ENCODE assay signal across 8 cellular contexts in the genomic region with DNA sequence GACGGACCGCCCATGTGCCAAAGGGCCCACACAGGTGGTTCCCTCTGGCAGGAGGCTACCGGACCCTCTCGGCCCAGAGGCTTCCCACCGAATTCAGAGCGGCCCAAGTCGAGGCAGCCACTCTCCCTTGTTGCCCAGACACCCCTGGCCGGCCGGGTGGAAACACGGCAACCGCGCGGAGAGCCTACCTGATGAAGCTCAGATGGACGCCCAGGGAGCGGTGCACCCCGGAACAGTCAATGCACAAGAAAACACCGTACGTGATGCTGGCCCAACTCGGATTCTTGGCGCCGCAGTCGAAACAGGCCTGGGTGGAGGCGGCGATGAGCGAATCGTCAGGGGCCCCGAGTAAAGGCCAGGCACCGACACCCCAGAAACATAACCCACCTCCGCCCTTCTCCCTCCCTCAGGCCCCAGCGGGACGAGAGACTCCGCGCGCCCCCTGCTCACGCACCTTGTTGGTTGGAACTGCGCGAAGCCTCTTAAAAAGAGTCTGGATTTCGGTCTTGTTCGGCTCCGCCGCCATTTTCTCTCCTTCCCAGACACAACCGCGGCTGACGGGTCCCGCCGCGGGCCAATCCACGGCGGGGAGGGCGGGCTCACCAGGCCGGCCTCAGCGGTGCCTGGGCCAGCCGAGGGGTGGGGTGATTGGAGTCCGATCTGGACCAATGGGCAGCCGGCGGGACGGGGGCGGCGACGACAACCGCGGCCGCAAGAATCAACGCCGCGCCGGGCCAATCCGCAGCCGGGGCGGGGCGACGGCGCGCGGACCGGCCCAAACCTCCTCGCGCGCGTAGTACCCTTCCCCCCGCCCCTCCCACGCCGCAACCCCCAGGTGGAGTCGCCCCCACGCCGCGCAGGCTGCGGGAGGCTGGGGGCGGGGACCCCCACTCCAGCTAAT. TPM values are rescaled to one million over a fixed set of nuclear protein-coding genes. Genes with fewer than 3 reads are reported as not detected.
A peak's percentile ranks its signal among the peaks of the same experiment; 100 is the strongest.
DNase-seq lines count a peak whose midpoint lies in the region; ATAC-seq lines count a peak whose summit lies in the region.

ARFGAP2 (minus strand) TSS at position 552 of the 901 bp plus-strand sequence; CDS start at position 526, 26 bp downstream.

- no peaks in the 10 kb centered on the region for H3K9me3 Mint-ChIP-seq in naive thymus-derived CD8-positive, alpha-beta T cell
- no peaks in the 10 kb centered on the region for H3K9me3 Mint-ChIP-seq in stimulated activated naive B cell treated with anti-CD40 and anti-IgM and Interleukin-4, amounts not matched to agents 10 μg/mL and 1 μg/mL and 100 μg/mL, for 72 hours

- peaks cover 0 to 28% (median 0%) of the 10 kb centered on the region in 3 donors for H3K36me3 Mint-ChIP-seq in naive thymus-derived CD8-positive, alpha-beta T cell
- H3K36me3 Mint-ChIP-seq in stimulated activated naive B cell treated with anti-CD40 and anti-IgM and Interleukin-4, amounts not matched to agents 10 μg/mL and 1 μg/mL and 100 μg/mL, for 72 hours = peaks cover 17 to 29% of the 10 kb centered on the region in 2 donors

- peak; percentile 95 for DNase-seq in EL
- peak; percentile 87 for DNase-seq in GOT3 (lab: John Stamatoyannopoulos, UW)
- DNase-seq in LHCN-M2 (ENCODE audit: low read depth) = peak; percentile 93
- peak; percentile 92 for DNase-seq in RPMI7951 (ENCODE audit: low read depth)
- peak; percentile 91 to 95 for DNase-seq in activated T-helper 1 cell treated with anti-CD3 and anti-CD28 coated beads, Interleukin-2, amount 50 U/mL, for 16 hours (ENCODE audit: low read depth in 1 of 2, low spot score in 1 of 2)
- peak; percentile 96 for DNase-seq in fibroblast of gingiva (ENCODE audit: low read depth)
- peak; percentile 92 to 97 (median 95) for DNase-seq in naive thymus-derived CD8-positive, alpha-beta T cell
- DNase-seq in stimulated activated naive B cell treated with anti-CD40 and anti-IgM and Interleukin-4, amounts not matched to agents 10 μg/mL and 1 μg/mL and 100 μg/mL, for 72 hours = peak; percentile 95

- H3K27ac Mint-ChIP-seq in naive thymus-derived CD8-positive, alpha-beta T cell = peak within 1 kb of the TSS; percentile 97 to 100 (median 100)
- H3K27ac Mint-ChIP-seq in stimulated activated naive B cell treated with anti-CD40 and anti-IgM and Interleukin-4, amounts not matched to agents 10 μg/mL and 1 μg/mL and 100 μg/mL, for 72 hours = peak within 1 kb of the TSS; percentile 100

- peak within 1 kb of the TSS; percentile 91 to 99 (median 97) for H3K4me3 Mint-ChIP-seq in naive thymus-derived CD8-positive, alpha-beta T cell
- peak within 1 kb of the TSS; percentile 96 to 99 for H3K4me3 Mint-ChIP-seq in stimulated activated naive B cell treated with anti-CD40 and anti-IgM and Interleukin-4, amounts not matched to agents 10 μg/mL and 1 μg/mL and 100 μg/mL, for 72 hours

- POLR2A ChIA-PET in naive thymus-derived CD8-positive, alpha-beta T cell (lab: Charles Lee) = interaction anchor here (1.0 to 6.6 kb wide), 9 partner anchors 11 to 223 kb away, joined by 3 to 59 read pairs (median 14); partner anchors contain the start of genes ACP2, DDB2 and MADD

- peaks cover 22 to 53% (median 52%) of the 10 kb centered on the region in 4 donors for H3K4me1 Mint-ChIP-seq in naive thymus-derived CD8-positive, alpha-beta T cell
- H3K4me1 Mint-ChIP-seq in stimulated activated naive B cell treated with anti-CD40 and anti-IgM and Interleukin-4, amounts not matched to agents 10 μg/mL and 1 μg/mL and 100 μg/mL, for 72 hours = peaks cover 29 to 57% of the 10 kb centered on the region in 2 donors

- ATAC-seq in naive thymus-derived CD8-positive, alpha-beta T cell = peak; percentile 92 to 93
- peak; percentile 93 for ATAC-seq in stimulated activated naive B cell treated with anti-CD40 and anti-IgM and Interleukin-4, amounts not matched to agents 10 μg/mL and 1 μg/mL and 100 μg/mL, for 72 hours (replicated peaks)

- H3K27me3 Mint-ChIP-seq in naive thymus-derived CD8-positive, alpha-beta T cell = peaks cover 0 to 4% (median 0%) of the 10 kb centered on the region in 5 donors
- no peaks in the 10 kb centered on the region for H3K27me3 Mint-ChIP-seq in stimulated activated naive B cell treated with anti-CD40 and anti-IgM and Interleukin-4, amounts not matched to agents 10 μg/mL and 1 μg/mL and 100 μg/mL, for 72 hours

RNA-seq across cellular contexts. Expression of gene ARFGAP2, which starts in this region (rescaled TPM):
- total RNA-seq in LHCN-M2 (2014; rRNA removed) = 111 TPM in 2 replicates
- 44.3 TPM for polyA plus RNA-seq in LHCN-M2 (2012)
- 63.4 and 74.5 TPM in 2 replicates for total RNA-seq in RPMI7951 (2014; rRNA removed; shearing (Covaris generic))
- total RNA-seq in naive thymus-derived CD8-positive, alpha-beta T cell = 100 to 1,000 TPM; 166 to 172 TPM
- polyA plus RNA-seq in naive thymus-derived CD8-positive, alpha-beta T cell = 100 to 1,000 TPM in 2 of 3 donors, 10 to 100 TPM in 1; 97.8 to 111 (median 108) TPM

Comparison
In these comparisons a context has a peak if more than half of its experiments do, and no peak if none do; other contexts are left out.
1. Peak in every context shown above with its lines: DNase-seq and ATAC-seq.